1 cellular context compared by ENCODE assay signal in the genomic region with DNA sequence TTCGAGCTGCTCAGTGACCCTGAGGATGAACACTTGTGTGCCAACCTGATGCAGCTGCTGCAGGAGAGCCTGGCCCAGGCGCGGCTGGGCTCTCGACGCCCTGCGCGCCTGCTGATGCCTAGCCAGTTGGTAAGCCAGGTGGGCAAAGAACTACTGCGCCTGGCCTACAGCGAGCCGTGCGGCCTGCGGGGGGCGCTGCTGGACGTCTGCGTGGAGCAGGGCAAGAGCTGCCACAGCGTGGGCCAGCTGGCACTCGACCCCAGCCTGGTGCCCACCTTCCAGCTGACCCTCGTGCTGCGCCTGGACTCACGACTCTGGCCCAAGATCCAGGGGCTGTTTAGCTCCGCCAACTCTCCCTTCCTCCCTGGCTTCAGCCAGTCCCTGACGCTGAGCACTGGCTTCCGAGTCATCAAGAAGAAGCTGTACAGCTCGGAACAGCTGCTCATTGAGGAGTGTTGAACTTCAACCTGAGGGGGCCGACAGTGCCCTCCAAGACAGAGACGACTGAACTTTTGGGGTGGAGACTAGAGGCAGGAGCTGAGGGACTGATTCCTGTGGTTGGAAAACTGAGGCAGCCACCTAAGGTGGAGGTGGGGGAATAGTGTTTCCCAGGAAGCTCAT.
TF ChIP-seq lines count a peak whose summit lies in the region.

No MANE protein-coding gene starts in this region.

TF ChIP-seq in HepG2, 621 proteins besides CTCF, POLR2A, EP300 and RAD21 (continues in another document):
- TF ChIP-seq ZNF251 (CRISPR knock-in tag; IDR thresholded peaks at IDR 0.05) (no peak), CENPBD1 (CRISPR knock-in tag; IDR thresholded peaks at IDR 0.05; ENCODE audit: borderline replicate concordance, low read depth) (no peak), ZNF724P (CRISPR knock-in tag; IDR thresholded peaks at IDR 0.05; ENCODE audit: borderline replicate concordance) (peak; percentile 81; the same call in 1 of the 2 replicates), ADNP (CRISPR knock-in tag; IDR thresholded peaks at IDR 0.05) (no peak), MAZ (IDR thresholded peaks at IDR 0.05; ENCODE audit: borderline replicate concordance, low read depth, low read length) (no peak), MAZ (CRISPR knock-in tag; IDR thresholded peaks at IDR 0.05; ENCODE audit: low read depth) (no peak), POLR2AphosphoS5 (IDR thresholded peaks at IDR 0.05; ENCODE audit: low read depth, low read length) (peak; percentile 36; the same call in 1 of the 2 replicates), NFE2 (CRISPR knock-in tag; IDR thresholded peaks at IDR 0.05) (no peak), SMARCE1 (IDR thresholded peaks at IDR 0.05; ENCODE audit: borderline replicate concordance) (no peak), KLF11 (CRISPR knock-in tag; IDR thresholded peaks at IDR 0.05) (no peak), FIP1L1 (IDR thresholded peaks at IDR 0.05; ENCODE audit: borderline replicate concordance, insufficient read depth, low read depth, low read length) (no peak), ZNF335 (CRISPR knock-in tag; IDR thresholded peaks at IDR 0.05) (no peak), ZBTB20 (CRISPR knock-in tag; IDR thresholded peaks at IDR 0.05; ENCODE audit: borderline replicate concordance, low read depth) (no peak), ZNF562 (CRISPR knock-in tag; IDR thresholded peaks at IDR 0.05; ENCODE audit: borderline replicate concordance) (no peak), MED8 (CRISPR knock-in tag; IDR thresholded peaks at IDR 0.05; ENCODE audit: insufficient replicate concordance) (peak; percentile 39), MXD1 (CRISPR knock-in tag; IDR thresholded peaks at IDR 0.05) (peak; percentile 47; the same call in 1 of the 2 replicates), ZNF354B (CRISPR knock-in tag; IDR thresholded peaks at IDR 0.05) (0 out of 2 replicates have a peak, but pooled peaks have one; percentile 66), STAG1 (CRISPR knock-in tag; IDR thresholded peaks at IDR 0.05) (peak; percentile 60), ZNF530 (CRISPR knock-in tag; IDR thresholded peaks at IDR 0.05; ENCODE audit: low read depth) (no peak), ZBTB7A (CRISPR knock-in tag; IDR thresholded peaks at IDR 0.05) (peak; percentile 79), RBFOX2 (IDR thresholded peaks at IDR 0.05; ENCODE audit: low read depth, low read length) (peak; percentile 97), GMEB1 (CRISPR knock-in tag; IDR thresholded peaks at IDR 0.05; ENCODE audit: borderline replicate concordance) (peak; percentile 22), KDM5B (CRISPR knock-in tag; IDR thresholded peaks at IDR 0.05; ENCODE audit: borderline replicate concordance) (no peak; the same call in 1 of the 2 replicates), ZFP41 (CRISPR knock-in tag; IDR thresholded peaks at IDR 0.05; ENCODE audit: borderline replicate concordance) (no peak), HOXA5 (CRISPR knock-in tag; IDR thresholded peaks at IDR 0.05) (peak; percentile 8; the same call in 1 of the 2 replicates), ZBTB42 (CRISPR knock-in tag; IDR thresholded peaks at IDR 0.05) (peak; percentile 80; the same call in 1 of the 2 replicates), TBP (CRISPR knock-in tag; IDR thresholded peaks at IDR 0.05) (no peak), ZNF496 (CRISPR knock-in tag; IDR thresholded peaks at IDR 0.05; ENCODE audit: insufficient replicate concordance) (no peak), SIN3B (IDR thresholded peaks at IDR 0.05; ENCODE audit: low read length) (no peak), NFRKB (IDR thresholded peaks at IDR 0.05) (no peak), NR2C2 (CRISPR knock-in tag; IDR thresholded peaks at IDR 0.05; ENCODE audit: borderline replicate concordance) (no peak; the same call in 1 of the 2 replicates), KLF6 (CRISPR knock-in tag; IDR thresholded peaks at IDR 0.05) (no peak), ZNF382 (CRISPR knock-in tag; IDR thresholded peaks at IDR 0.05; ENCODE audit: borderline replicate concordance) (no peak), ZNF546 (CRISPR knock-in tag; conservative IDR thresholded peaks at IDR 0.05) (no peak), PRDM4 (CRISPR knock-in tag; IDR thresholded peaks at IDR 0.05; ENCODE audit: borderline replicate concordance) (no peak), TEAD2 (CRISPR knock-in tag; IDR thresholded peaks at IDR 0.05) (no peak), ZMAT5 (CRISPR knock-in tag; IDR thresholded peaks at IDR 0.05; ENCODE audit: borderline replicate concordance, low read depth) (0 out of 2 replicates have a peak, but pooled peaks have one; percentile 62), ZNF441 (CRISPR knock-in tag; IDR thresholded peaks at IDR 0.05; ENCODE audit: borderline replicate concordance) (no peak), PREB (CRISPR knock-in tag; IDR thresholded peaks at IDR 0.05) (no peak), SRSF4 (IDR thresholded peaks at IDR 0.05; ENCODE audit: low read depth, low read length, poor library complexity, severe bottlenecking) (peak; percentile 71), ZNF879 (CRISPR knock-in tag; IDR thresholded peaks at IDR 0.05) (peak; percentile 60; the same call in 1 of the 2 replicates), SALL1 (CRISPR knock-in tag; IDR thresholded peaks at IDR 0.05) (peak; percentile 51; the same call in 1 of the 2 replicates)
- TF ChIP-seq, protein P1, sequence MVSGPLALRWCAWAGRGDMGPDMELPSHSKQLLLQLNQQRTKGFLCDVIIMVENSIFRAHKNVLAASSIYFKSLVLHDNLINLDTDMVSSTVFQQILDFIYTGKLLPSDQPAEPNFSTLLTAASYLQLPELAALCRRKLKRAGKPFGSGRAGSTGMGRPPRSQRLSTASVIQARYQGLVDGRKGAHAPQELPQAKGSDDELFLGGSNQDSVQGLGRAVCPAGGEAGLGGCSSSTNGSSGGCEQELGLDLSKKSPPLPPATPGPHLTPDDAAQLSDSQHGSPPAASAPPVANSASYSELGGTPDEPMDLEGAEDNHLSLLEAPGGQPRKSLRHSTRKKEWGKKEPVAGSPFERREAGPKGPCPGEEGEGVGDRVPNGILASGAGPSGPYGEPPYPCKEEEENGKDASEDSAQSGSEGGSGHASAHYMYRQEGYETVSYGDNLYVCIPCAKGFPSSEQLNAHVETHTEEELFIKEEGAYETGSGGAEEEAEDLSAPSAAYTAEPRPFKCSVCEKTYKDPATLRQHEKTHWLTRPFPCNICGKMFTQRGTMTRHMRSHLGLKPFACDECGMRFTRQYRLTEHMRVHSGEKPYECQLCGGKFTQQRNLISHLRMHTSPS (CRISPR knock-in tag; IDR thresholded peaks at IDR 0.05; ENCODE audit: low read depth): peak; percentile 97
- TF ChIP-seq, protein P2, sequence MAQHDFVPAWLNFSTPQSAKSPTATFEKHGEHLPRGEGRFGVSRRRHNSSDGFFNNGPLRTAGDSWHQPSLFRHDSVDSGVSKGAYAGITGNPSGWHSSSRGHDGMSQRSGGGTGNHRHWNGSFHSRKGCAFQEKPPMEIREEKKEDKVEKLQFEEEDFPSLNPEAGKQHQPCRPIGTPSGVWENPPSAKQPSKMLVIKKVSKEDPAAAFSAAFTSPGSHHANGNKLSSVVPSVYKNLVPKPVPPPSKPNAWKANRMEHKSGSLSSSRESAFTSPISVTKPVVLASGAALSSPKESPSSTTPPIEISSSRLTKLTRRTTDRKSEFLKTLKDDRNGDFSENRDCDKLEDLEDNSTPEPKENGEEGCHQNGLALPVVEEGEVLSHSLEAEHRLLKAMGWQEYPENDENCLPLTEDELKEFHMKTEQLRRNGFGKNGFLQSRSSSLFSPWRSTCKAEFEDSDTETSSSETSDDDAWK (CRISPR knock-in tag; IDR thresholded peaks at IDR 0.05): no peak
- TF ChIP-seq, protein P3, sequence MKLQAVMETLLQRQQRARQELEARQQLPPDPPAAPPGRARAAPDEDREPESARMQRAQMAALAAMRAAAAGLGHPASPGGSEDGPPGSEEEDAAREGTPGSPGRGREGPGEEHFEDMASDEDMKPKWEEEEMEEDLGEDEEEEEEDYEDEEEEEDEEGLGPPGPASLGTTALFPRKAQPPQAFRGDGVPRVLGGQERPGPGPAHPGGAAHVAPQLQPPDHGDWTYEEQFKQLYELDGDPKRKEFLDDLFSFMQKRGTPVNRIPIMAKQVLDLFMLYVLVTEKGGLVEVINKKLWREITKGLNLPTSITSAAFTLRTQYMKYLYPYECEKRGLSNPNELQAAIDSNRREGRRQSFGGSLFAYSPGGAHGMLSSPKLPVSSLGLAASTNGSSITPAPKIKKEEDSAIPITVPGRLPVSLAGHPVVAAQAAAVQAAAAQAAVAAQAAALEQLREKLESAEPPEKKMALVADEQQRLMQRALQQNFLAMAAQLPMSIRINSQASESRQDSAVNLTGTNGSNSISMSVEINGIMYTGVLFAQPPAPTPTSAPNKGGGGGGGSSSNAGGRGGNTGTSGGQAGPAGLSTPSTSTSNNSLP (IDR thresholded peaks at IDR 0.05; ENCODE audit: low read depth, low read length): no peak
- TF ChIP-seq, protein P4, sequence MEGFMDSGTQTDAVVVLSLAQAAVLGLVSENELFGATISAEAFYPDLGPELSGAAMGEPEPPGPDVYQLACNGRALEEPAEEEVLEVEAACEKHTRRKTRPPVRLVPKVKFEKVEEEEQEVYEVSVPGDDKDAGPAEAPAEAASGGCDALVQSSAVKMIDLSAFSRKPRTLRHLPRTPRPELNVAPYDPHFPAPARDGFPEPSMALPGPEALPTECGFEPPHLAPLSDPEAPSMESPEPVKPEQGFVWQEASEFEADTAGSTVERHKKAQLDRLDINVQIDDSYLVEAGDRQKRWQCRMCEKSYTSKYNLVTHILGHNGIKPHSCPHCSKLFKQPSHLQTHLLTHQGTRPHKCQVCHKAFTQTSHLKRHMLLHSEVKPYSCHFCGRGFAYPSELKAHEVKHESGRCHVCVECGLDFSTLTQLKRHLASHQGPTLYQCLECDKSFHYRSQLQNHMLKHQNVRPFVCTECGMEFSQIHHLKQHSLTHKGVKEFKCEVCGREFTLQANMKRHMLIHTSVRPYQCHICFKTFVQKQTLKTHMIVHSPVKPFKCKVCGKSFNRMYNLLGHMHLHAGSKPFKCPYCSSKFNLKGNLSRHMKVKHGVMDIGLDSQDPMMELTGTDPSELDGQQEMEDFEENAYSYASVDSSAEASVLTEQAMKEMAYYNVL (CRISPR knock-in tag; IDR thresholded peaks at IDR 0.05; ENCODE audit: borderline replicate concordance): no peak
- TF ChIP-seq, protein P5, sequence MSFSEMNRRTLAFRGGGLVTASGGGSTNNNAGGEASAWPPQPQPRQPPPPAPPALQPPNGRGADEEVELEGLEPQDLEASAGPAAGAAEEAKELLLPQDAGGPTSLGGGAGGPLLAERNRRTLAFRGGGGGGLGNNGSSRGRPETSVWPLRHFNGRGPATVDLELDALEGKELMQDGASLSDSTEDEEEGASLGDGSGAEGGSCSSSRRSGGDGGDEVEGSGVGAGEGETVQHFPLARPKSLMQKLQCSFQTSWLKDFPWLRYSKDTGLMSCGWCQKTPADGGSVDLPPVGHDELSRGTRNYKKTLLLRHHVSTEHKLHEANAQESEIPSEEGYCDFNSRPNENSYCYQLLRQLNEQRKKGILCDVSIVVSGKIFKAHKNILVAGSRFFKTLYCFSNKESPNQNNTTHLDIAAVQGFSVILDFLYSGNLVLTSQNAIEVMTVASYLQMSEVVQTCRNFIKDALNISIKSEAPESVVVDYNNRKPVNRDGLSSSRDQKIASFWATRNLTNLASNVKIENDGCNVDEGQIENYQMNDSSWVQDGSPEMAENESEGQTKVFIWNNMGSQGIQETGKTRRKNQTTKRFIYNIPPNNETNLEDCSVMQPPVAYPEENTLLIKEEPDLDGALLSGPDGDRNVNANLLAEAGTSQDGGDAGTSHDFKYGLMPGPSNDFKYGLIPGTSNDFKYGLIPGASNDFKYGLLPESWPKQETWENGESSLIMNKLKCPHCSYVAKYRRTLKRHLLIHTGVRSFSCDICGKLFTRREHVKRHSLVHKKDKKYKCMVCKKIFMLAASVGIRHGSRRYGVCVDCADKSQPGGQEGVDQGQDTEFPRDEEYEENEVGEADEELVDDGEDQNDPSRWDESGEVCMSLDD (CRISPR knock-in tag; IDR thresholded peaks at IDR 0.05; ENCODE audit: borderline replicate concordance): no peak
